Comparison of ENCODE assay signal across 27 cellular contexts in genomic region chr2:35125871-35126270, GRCh38.
"Had no signal": no experiment of that assay in that cellular context is flagged by ENCODE, and none has a peak within 500 bp of the region (broad histone marks: within the 10 kb centered on the region; RNA-seq: fewer than 3 reads in every experiment).

No MANE protein-coding gene starts in this region.

- H3K27me3 Mint-ChIP-seq: stimulated activated naive B cell treated with anti-CD40 and anti-IgM and Interleukin-4, amounts not matched to agents 10 μg/mL and 1 μg/mL and 100 μg/mL, for 72 hours; stimulated activated naive CD8-positive, alpha-beta T cell treated with anti-CD3 and anti-CD28 coated beads, Interleukin-15, amount 100 ng/mL, for 72 hours; stimulated activated naive CD8-positive, alpha-beta T cell treated with anti-CD3 and anti-CD28 coated beads, Interleukin-15, Interleukin-2, amounts not matched to agents 100 ng/mL and 50 ng/mL, for 24 hours had no signal

- H3K27me3 ChIP-seq: stomach, suprapubic skin, testis, thyroid gland, tibial artery, tibial nerve, transverse colon, upper lobe of left lung, upper lobe of right lung, uterus, vagina had no signal

- DNase-seq: stimulated activated CD4-positive, alpha-beta T cell treated with anti-CD3 and anti-CD28 coated beads, Interleukin-2, amount 100 ng/mL, for 24 hours; stimulated activated CD4-positive, alpha-beta T cell treated with anti-CD3 and anti-CD28 coated beads, Interleukin-2, amount 100 ng/mL, for 48 hours; stimulated activated CD4-positive, alpha-beta T cell treated with anti-CD3 and anti-CD28 coated beads, Interleukin-4, amount 100 ng/mL, for 1 hour; stimulated activated CD4-positive, alpha-beta T cell treated with anti-CD3 and anti-CD28 coated beads, Interleukin-4, amount 100 ng/mL, for 24 hours; stimulated activated CD4-positive, alpha-beta T cell treated with anti-CD3 and anti-CD28 coated beads, Interleukin-4, amount 100 ng/mL, for 4 hours; stimulated activated CD8-positive, alpha-beta memory T cell treated with anti-CD3 and anti-CD28 coated beads, Interleukin-4, amount 100 ng/mL, for 48 hours; stimulated activated naive B cell treated with anti-CD40 and anti-IgM and Interleukin-4, amounts not matched to agents 10 μg/mL and 1 μg/mL and 100 μg/mL, for 72 hours; stimulated activated naive CD4-positive, alpha-beta T cell; stimulated activated naive CD4-positive, alpha-beta T cell treated with Interleukin-2 at 50 U/mL for 16 hours; stimulated activated naive CD8-positive, alpha-beta T cell treated with anti-CD3 and anti-CD28 coated beads, Interleukin-15, amount 100 ng/mL, for 72 hours; stimulated activated naive CD8-positive, alpha-beta T cell treated with anti-CD3 and anti-CD28 coated beads, Interleukin-15, Interleukin-2, amounts not matched to agents 100 U/mL and 50 U/mL, for 24 hours; stomach; substantia nigra; testis; thyroid gland; tibial artery; transverse colon; trophoblast cell; upper lobe of left lung; upper lobe of right lung; uterus had no signal

- H3K36me3 Mint-ChIP-seq: stimulated activated effector memory CD8-positive, alpha-beta T cell treated with anti-CD3 and anti-CD28 coated beads, Interleukin-12 subunit alpha, Interleukin-12 subunit beta, amount 100 ng/mL, for 72 hours; stimulated activated naive B cell treated with anti-CD40 and anti-IgM and Interleukin-4, amounts not matched to agents 10 μg/mL and 1 μg/mL and 100 μg/mL, for 72 hours had no signal

- H3K27ac ChIP-seq: stomach, suprapubic skin, testis, thoracic aorta, thyroid gland, tibial artery, tibial nerve, transverse colon, upper lobe of left lung, upper lobe of right lung, uterus, vagina had no signal

- H3K4me3 Mint-ChIP-seq: stimulated activated effector memory CD8-positive, alpha-beta T cell treated with anti-CD3 and anti-CD28 coated beads, Interleukin-12 subunit alpha, Interleukin-12 subunit beta, amount 100 ng/mL, for 72 hours; stimulated activated naive B cell treated with anti-CD40 and anti-IgM and Interleukin-4, amounts not matched to agents 10 μg/mL and 1 μg/mL and 100 μg/mL, for 72 hours; stimulated activated naive CD8-positive, alpha-beta T cell treated with anti-CD3 and anti-CD28 coated beads, Interleukin-15, amount 100 ng/mL, for 72 hours; stimulated activated naive CD8-positive, alpha-beta T cell treated with anti-CD3 and anti-CD28 coated beads, Interleukin-15, Interleukin-2, amounts not matched to agents 100 ng/mL and 50 ng/mL, for 24 hours had no signal

- H3K36me3 ChIP-seq: stomach, suprapubic skin, thoracic aorta, thyroid gland, tibial artery, tibial nerve, transverse colon, upper lobe of left lung, upper lobe of right lung, uterus, vagina had no signal

- H3K4me1 ChIP-seq: stomach, suprapubic skin, testis, thyroid gland, tibial artery, tibial nerve, transverse colon, upper lobe of left lung, upper lobe of right lung, uterus, vagina had no signal

- H3K27ac Mint-ChIP-seq: stimulated activated effector memory CD8-positive, alpha-beta T cell treated with anti-CD3 and anti-CD28 coated beads, Interleukin-12 subunit alpha, Interleukin-12 subunit beta, amount 100 ng/mL, for 72 hours; stimulated activated naive B cell treated with anti-CD40 and anti-IgM and Interleukin-4, amounts not matched to agents 10 μg/mL and 1 μg/mL and 100 μg/mL, for 72 hours; stimulated activated naive CD8-positive, alpha-beta T cell treated with anti-CD3 and anti-CD28 coated beads, Interleukin-15, amount 100 ng/mL, for 72 hours; stimulated activated naive CD8-positive, alpha-beta T cell treated with anti-CD3 and anti-CD28 coated beads, Interleukin-15, Interleukin-2, amounts not matched to agents 100 ng/mL and 50 ng/mL, for 24 hours had no signal

- H3K9me3 ChIP-seq: testis, thoracic aorta, thyroid gland, tibial artery, transverse colon, upper lobe of right lung, uterus, vagina had no signal

- ATAC-seq: stimulated activated effector memory CD8-positive, alpha-beta T cell treated with anti-CD3 and anti-CD28 coated beads, Interleukin-12 subunit alpha, Interleukin-12 subunit beta, amount 100 ng/mL, for 72 hours; stimulated activated naive B cell treated with anti-CD40 and anti-IgM and Interleukin-4, amounts not matched to agents 10 μg/mL and 1 μg/mL and 100 μg/mL, for 72 hours; stimulated activated naive CD8-positive, alpha-beta T cell treated with anti-CD3 and anti-CD28 coated beads, Interleukin-15, amount 100 ng/mL, for 72 hours; stimulated activated naive CD8-positive, alpha-beta T cell treated with anti-CD3 and anti-CD28 coated beads, Interleukin-15, Interleukin-2, amounts not matched to agents 100 U/mL and 50 U/mL, for 24 hours; upper lobe of right lung had no signal

- H3K4me3 ChIP-seq: stomach, suprapubic skin, testis, thoracic aorta, thyroid gland, tibial artery, tibial nerve, transverse colon, upper lobe of left lung, upper lobe of right lung, uterus, vagina had no signal

- H3K4me1 Mint-ChIP-seq: stimulated activated effector memory CD8-positive, alpha-beta T cell treated with anti-CD3 and anti-CD28 coated beads, Interleukin-12 subunit alpha, Interleukin-12 subunit beta, amount 100 ng/mL, for 72 hours; stimulated activated naive B cell treated with anti-CD40 and anti-IgM and Interleukin-4, amounts not matched to agents 10 μg/mL and 1 μg/mL and 100 μg/mL, for 72 hours; stimulated activated naive CD8-positive, alpha-beta T cell treated with anti-CD3 and anti-CD28 coated beads, Interleukin-15, amount 100 ng/mL, for 72 hours had no signal
